ENCODE assay signal across 10 cellular contexts in genomic region chr2:213104089-213104902, GRCh38. TPM values are rescaled to one million over a fixed set of nuclear protein-coding genes. Genes with fewer than 3 reads are reported as not detected.
DNase-seq lines count a peak whose midpoint lies in the region; ATAC-seq and TF ChIP-seq lines count a peak whose summit lies in the region.
"Had no signal": no experiment of that assay in that cellular context is flagged by ENCODE, and none has a peak within 500 bp of the region (broad histone marks: within the 10 kb centered on the region; RNA-seq: fewer than 3 reads in every experiment).

No MANE protein-coding gene starts in this region.

- intact Hi-C loops in CD4-positive, alpha-beta memory T cell (cut with micrococcal nuclease): no loop called here

- no peaks in the 10 kb centered on the region for H3K36me3 Mint-ChIP-seq in CD4-positive, alpha-beta memory T cell

- peak overlapping the region in 7 of 8 donors; percentile 6 to 55 (median 9) for H3K4me3 Mint-ChIP-seq in CD4-positive, alpha-beta memory T cell

- no peaks in the 10 kb centered on the region for H3K36me3 ChIP-seq in CD4-positive, alpha-beta memory T cell (ENCODE audit: insufficient read depth, low read length)

- H3K9me3 ChIP-seq in CD4-positive, alpha-beta memory T cell (ENCODE audit: control insufficient read depth in 1 of 2, low read length in 2 of 2): no peaks in the 10 kb centered on the region
- no peaks in the 10 kb centered on the region for H3K9me3 ChIP-seq in mononuclear cell (ENCODE audit: low read depth, low read length)

- H3K4me3 ChIP-seq in CD4-positive, alpha-beta memory T cell (ENCODE audit: low read length in 2 of 2): no peak overlapping the region
- H3K4me3 ChIP-seq in astrocyte of the spinal cord (ENCODE audit: low read depth, low read length): no peak overlapping the region
- H3K4me3 ChIP-seq in mononuclear cell (ENCODE audit: low read length): peak overlapping the region; percentile 3

- peaks cover 3 to 13% (median 5%) of the 10 kb centered on the region in 4 donors for H3K4me1 Mint-ChIP-seq in CD4-positive, alpha-beta memory T cell

- POLR2A ChIA-PET in CD4-positive, alpha-beta memory T cell (lab: Charles Lee; ENCODE audit: partially characterized antibody): interaction anchor here (0.9 to 1.5 kb wide), 2 partner anchors 8 to 46 kb away, joined by 3 read pairs; no protein-coding TSS in a partner anchor

- peaks cover 7% of the 10 kb centered on the region for H3K4me1 ChIP-seq in CD4-positive, alpha-beta memory T cell (ENCODE audit: insufficient read depth, low read length)
- peaks cover 10% of the 10 kb centered on the region for H3K4me1 ChIP-seq in mononuclear cell (ENCODE audit: insufficient read depth, low read length)

- in situ Hi-C loops in astrocyte of the spinal cord (cut with HindIII; ENCODE audit: low sequenced_read_pairs): no loop called here

- DNase-seq in CD4-positive, alpha-beta memory T cell: no peak
- DNase-seq in astrocyte of the spinal cord (ENCODE audit: low read depth, low spot score) (peak; percentile 60), NCI-H2029 (lab: John Stamatoyannopoulos, UW) (no peak), cerebellar nuclear complex (lab: John Stamatoyannopoulos, UW) (no peak), NCI-H446 treated with DMSO at 0.1 percent for 48 hours (lab: John Stamatoyannopoulos, UW) (no peak)
- DNase-seq: kidney glomerular epithelial cell; stimulated activated CD4-positive, alpha-beta T cell treated with anti-CD3 and anti-CD28 coated beads, Interleukin-2, amount 100 ng/mL, for 48 hours had no signal

- CTCF ChIA-PET in CD4-positive, alpha-beta memory T cell (lab: Charles Lee; ENCODE audit: partially characterized antibody): no interaction called here

- H3K27me3 Mint-ChIP-seq in CD4-positive, alpha-beta memory T cell: no peaks in the 10 kb centered on the region

- H3K27ac Mint-ChIP-seq in CD4-positive, alpha-beta memory T cell: peak overlapping the region in 2 of 7 donors; percentile 7 to 15

- H3K9me3 Mint-ChIP-seq in CD4-positive, alpha-beta memory T cell: no peaks in the 10 kb centered on the region

- ATAC-seq in HG03521 (IDR thresholded peaks at IDR 0.05; ENCODE audit: unreplicated experiment) (peak; percentile 44), GM21529 (IDR thresholded peaks at IDR 0.05; ENCODE audit: unreplicated experiment) (no peak)

- no peak overlapping the region for H3K27ac ChIP-seq in CD4-positive, alpha-beta memory T cell (ENCODE audit: low read depth, low read length)

- TF ChIP-seq CTCF in astrocyte of the spinal cord (IDR thresholded peaks at IDR 0.05; ENCODE audit: low read depth, low read length): no peak

- H3K27me3 ChIP-seq in CD4-positive, alpha-beta memory T cell (ENCODE audit: insufficient read depth, low read length): no peaks in the 10 kb centered on the region
- H3K27me3 ChIP-seq in mononuclear cell (ENCODE audit: insufficient read depth, low read length): no peaks in the 10 kb centered on the region

RNA-seq across cellular contexts. Expression of gene IKZF2, which starts 47.1 kb away (rescaled TPM):
- total RNA-seq in CD4-positive, alpha-beta memory T cell: 10 to 100 TPM; 13.2 to 15.0 TPM
- under 1 TPM; 0.14 to 0.67 TPM for polyA plus RNA-seq in CD4-positive, alpha-beta memory T cell
- 12.6 TPM for total RNA-seq in mononuclear cell
